Comparison of ENCODE assay signal across 1 cellular context in genomic region chr7:6178273-6179029, GRCh38.
TF ChIP-seq lines count a peak whose summit lies in the region.

No MANE protein-coding gene starts in this region.

TF ChIP-seq in K562, 482 proteins besides CTCF, POLR2A, EP300 and RAD21 (continued from another document):
- TF ChIP-seq NFE2L1 (tag; IDR thresholded peaks at IDR 0.05; ENCODE audit: borderline replicate concordance, low read depth) (no peak), NFYB (IDR thresholded peaks at IDR 0.05; ENCODE audit: extremely low read depth, insufficient read length) (no peak), NKRF (IDR thresholded peaks at IDR 0.05; ENCODE audit: borderline replicate concordance) (no peak)
